ENCODE assay signal across 2 cellular contexts in the genomic region with DNA sequence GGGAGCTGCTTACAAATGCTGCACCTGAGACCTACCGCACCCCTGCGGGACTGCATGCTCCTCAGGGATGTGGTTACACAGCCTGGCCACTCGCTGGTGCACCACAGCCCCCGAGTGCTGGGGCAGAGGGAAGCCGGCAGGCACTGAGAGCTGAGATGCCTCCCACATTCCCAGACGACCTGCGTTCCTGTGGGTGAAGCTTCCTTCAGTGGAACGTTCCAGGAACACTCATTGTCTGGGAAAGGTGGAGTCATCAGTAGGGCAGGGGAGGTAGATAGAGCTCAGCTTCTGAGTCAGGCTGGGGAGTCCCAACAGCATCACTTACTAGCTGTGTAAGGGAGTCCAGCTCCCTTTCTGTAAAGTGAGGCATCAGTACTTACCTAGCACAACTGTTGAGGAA. TPM values are rescaled to one million over a fixed set of nuclear protein-coding genes. Genes with fewer than 3 reads are reported as not detected.
"Had no signal": no experiment of that assay in that cellular context is flagged by ENCODE, and none has a peak within 500 bp of the region (broad histone marks: within the 10 kb centered on the region; RNA-seq: fewer than 3 reads in every experiment).

No MANE protein-coding gene starts in this region.

RNA-seq across cellular contexts. Expression of a gene that starts 2.5 kb away (rescaled TPM):
- total RNA-seq: kidney, occipital lobe had no signal
